ENCODE assay signal across 1 cellular context in genomic region chr3:44042772-44043171, GRCh38.
TF ChIP-seq lines count a peak whose summit lies in the region.

No MANE protein-coding gene starts in this region.

TF ChIP-seq in GM12878, 131 proteins besides CTCF, POLR2A, EP300 and RAD21 (continued from another document):
- TF ChIP-seq E2F8 (IDR thresholded peaks at IDR 0.05; ENCODE audit: low read depth, partially characterized antibody) = no peak
- no peak for TF ChIP-seq ASH2L (IDR thresholded peaks at IDR 0.05; ENCODE audit: borderline replicate concordance, low read depth)
- TF ChIP-seq, protein P1, sequence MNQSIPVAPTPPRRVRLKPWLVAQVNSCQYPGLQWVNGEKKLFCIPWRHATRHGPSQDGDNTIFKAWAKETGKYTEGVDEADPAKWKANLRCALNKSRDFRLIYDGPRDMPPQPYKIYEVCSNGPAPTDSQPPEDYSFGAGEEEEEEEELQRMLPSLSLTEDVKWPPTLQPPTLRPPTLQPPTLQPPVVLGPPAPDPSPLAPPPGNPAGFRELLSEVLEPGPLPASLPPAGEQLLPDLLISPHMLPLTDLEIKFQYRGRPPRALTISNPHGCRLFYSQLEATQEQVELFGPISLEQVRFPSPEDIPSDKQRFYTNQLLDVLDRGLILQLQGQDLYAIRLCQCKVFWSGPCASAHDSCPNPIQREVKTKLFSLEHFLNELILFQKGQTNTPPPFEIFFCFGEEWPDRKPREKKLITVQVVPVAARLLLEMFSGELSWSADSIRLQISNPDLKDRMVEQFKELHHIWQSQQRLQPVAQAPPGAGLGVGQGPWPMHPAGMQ (IDR thresholded peaks at IDR 0.05; ENCODE audit: borderline replicate concordance) = no peak
- TF ChIP-seq MEF2A (IDR thresholded peaks at IDR 0.05; ENCODE audit: insufficient read depth, low read depth, low read length) = no peak
- no peak for TF ChIP-seq ZNF274 (IDR thresholded peaks at IDR 0.05; ENCODE audit: insufficient read depth, insufficient read length)
- TF ChIP-seq PML (IDR thresholded peaks at IDR 0.05; ENCODE audit: low read length) = no peak
- no peak for TF ChIP-seq MYB (IDR thresholded peaks at IDR 0.05; ENCODE audit: borderline replicate concordance, low read depth, low read length)
- TF ChIP-seq, protein P2, sequence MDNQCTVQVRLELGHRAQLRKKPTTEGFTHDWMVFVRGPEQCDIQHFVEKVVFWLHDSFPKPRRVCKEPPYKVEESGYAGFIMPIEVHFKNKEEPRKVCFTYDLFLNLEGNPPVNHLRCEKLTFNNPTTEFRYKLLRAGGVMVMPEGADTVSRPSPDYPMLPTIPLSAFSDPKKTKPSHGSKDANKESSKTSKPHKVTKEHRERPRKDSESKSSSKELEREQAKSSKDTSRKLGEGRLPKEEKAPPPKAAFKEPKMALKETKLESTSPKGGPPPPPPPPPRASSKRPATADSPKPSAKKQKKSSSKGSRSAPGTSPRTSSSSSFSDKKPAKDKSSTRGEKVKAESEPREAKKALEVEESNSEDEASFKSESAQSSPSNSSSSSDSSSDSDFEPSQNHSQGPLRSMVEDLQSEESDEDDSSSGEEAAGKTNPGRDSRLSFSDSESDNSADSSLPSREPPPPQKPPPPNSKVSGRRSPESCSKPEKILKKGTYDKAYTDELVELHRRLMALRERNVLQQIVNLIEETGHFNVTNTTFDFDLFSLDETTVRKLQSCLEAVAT (IDR thresholded peaks at IDR 0.05) = no peak
- TF ChIP-seq TARDBP (IDR thresholded peaks at IDR 0.05; ENCODE audit: borderline replicate concordance) = no peak
- no peak for TF ChIP-seq GABPA (IDR thresholded peaks at IDR 0.05; ENCODE audit: low read depth)
- TF ChIP-seq SMAD5 (IDR thresholded peaks at IDR 0.05; ENCODE audit: low read depth) = no peak
- TF ChIP-seq, protein P3, sequence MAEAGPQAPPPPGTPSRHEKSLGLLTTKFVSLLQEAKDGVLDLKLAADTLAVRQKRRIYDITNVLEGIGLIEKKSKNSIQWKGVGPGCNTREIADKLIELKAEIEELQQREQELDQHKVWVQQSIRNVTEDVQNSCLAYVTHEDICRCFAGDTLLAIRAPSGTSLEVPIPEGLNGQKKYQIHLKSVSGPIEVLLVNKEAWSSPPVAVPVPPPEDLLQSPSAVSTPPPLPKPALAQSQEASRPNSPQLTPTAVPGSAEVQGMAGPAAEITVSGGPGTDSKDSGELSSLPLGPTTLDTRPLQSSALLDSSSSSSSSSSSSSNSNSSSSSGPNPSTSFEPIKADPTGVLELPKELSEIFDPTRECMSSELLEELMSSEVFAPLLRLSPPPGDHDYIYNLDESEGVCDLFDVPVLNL (IDR thresholded peaks at IDR 0.05; ENCODE audit: low read depth, low read length) = no peak
- no peak for TF ChIP-seq RB1 (IDR thresholded peaks at IDR 0.05; ENCODE audit: borderline replicate concordance)
- TF ChIP-seq NR2C2 (IDR thresholded peaks at IDR 0.05; ENCODE audit: borderline replicate concordance, control insufficient read depth, insufficient read length, low read depth) = no peak
- no peak for TF ChIP-seq KDM1A (IDR thresholded peaks at IDR 0.05; ENCODE audit: borderline replicate concordance)
- no peak; the same call in 1 of the 2 replicates for TF ChIP-seq POLR2AphosphoS5 (IDR thresholded peaks at IDR 0.05; ENCODE audit: low read length)
- TF ChIP-seq RELB (IDR thresholded peaks at IDR 0.05; ENCODE audit: low read depth) = peak; percentile 84
- TF ChIP-seq, protein P4, sequence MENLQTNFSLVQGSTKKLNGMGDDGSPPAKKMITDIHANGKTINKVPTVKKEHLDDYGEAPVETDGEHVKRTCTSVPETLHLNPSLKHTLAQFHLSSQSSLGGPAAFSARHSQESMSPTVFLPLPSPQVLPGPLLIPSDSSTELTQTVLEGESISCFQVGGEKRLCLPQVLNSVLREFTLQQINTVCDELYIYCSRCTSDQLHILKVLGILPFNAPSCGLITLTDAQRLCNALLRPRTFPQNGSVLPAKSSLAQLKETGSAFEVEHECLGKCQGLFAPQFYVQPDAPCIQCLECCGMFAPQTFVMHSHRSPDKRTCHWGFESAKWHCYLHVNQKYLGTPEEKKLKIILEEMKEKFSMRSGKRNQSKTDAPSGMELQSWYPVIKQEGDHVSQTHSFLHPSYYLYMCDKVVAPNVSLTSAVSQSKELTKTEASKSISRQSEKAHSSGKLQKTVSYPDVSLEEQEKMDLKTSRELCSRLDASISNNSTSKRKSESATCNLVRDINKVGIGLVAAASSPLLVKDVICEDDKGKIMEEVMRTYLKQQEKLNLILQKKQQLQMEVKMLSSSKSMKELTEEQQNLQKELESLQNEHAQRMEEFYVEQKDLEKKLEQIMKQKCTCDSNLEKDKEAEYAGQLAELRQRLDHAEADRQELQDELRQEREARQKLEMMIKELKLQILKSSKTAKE (IDR thresholded peaks at IDR 0.05; ENCODE audit: low read depth, poor library complexity, severe bottlenecking) = no peak
- no peak for TF ChIP-seq CEBPB (IDR thresholded peaks at IDR 0.05; ENCODE audit: borderline replicate concordance in 1 of 2, low read depth in 2 of 2, low read length in 2 of 2)
- TF ChIP-seq RFX5 (IDR thresholded peaks at IDR 0.05; ENCODE audit: low read depth, low read length) = no peak
- no peak for TF ChIP-seq HDGF (IDR thresholded peaks at IDR 0.05)
- TF ChIP-seq PBX3 (IDR thresholded peaks at IDR 0.05; ENCODE audit: insufficient replicate concordance, low read depth, low read length) = no peak
- no peak for TF ChIP-seq STAT1 (conservative IDR thresholded peaks at IDR 0.05)
- TF ChIP-seq ZNF384 (IDR thresholded peaks at IDR 0.05; ENCODE audit: borderline replicate concordance, low read depth, low read length) = no peak
- TF ChIP-seq HDAC6 (IDR thresholded peaks at IDR 0.05; ENCODE audit: unreplicated experiment) = no peak
- no peak for TF ChIP-seq MXI1 (IDR thresholded peaks at IDR 0.05; ENCODE audit: low read depth, low read length)
- TF ChIP-seq JUNB (IDR thresholded peaks at IDR 0.05) = no peak
- no peak for TF ChIP-seq STAT3 (IDR thresholded peaks at IDR 0.05; ENCODE audit: low read depth, low read length)
- no peak for TF ChIP-seq MTA3 (IDR thresholded peaks at IDR 0.05; ENCODE audit: borderline replicate concordance, low read length)
- TF ChIP-seq TCF12 (IDR thresholded peaks at IDR 0.05; ENCODE audit: low read depth, low read length) = peak; percentile 29; the same call in 1 of the 2 replicates
- no peak for TF ChIP-seq ZSCAN29 (IDR thresholded peaks at IDR 0.05)
- TF ChIP-seq CHD4 (IDR thresholded peaks at IDR 0.05) = no peak
- no peak for TF ChIP-seq IRF4 (IDR thresholded peaks at IDR 0.05; ENCODE audit: low read depth, low read length)
- no peak for TF ChIP-seq KLF5 (IDR thresholded peaks at IDR 0.05; ENCODE audit: partially characterized antibody)
- peak; percentile 26; the same call in 1 of the 2 replicates for TF ChIP-seq NR2F1 (conservative IDR thresholded peaks at IDR 0.05)
- no peak for TF ChIP-seq USF1 (IDR thresholded peaks at IDR 0.05; ENCODE audit: borderline replicate concordance, extremely low read length, insufficient read depth, low read depth, low read length)
- no peak for TF ChIP-seq FOXK2 (IDR thresholded peaks at IDR 0.05)
- no peak for TF ChIP-seq ETV6 (conservative IDR thresholded peaks at IDR 0.05 in 1 of 2, IDR thresholded peaks at IDR 0.05 in 1 of 2; ENCODE audit: borderline replicate concordance in 1 of 2, low read depth in 1 of 2)
- no peak for TF ChIP-seq BCLAF1 (IDR thresholded peaks at IDR 0.05)
- no peak for TF ChIP-seq MYC (IDR thresholded peaks at IDR 0.05; ENCODE audit: insufficient read depth, insufficient read length, insufficient replicate concordance, low read length, severe bottlenecking)
- TF ChIP-seq CREM (IDR thresholded peaks at IDR 0.05; ENCODE audit: low read depth) = no peak
